ENCODE assay signal across 14 cellular contexts in genomic region chr19:38726761-38727301, GRCh38. TPM values are rescaled to one million over a fixed set of nuclear protein-coding genes. Genes with fewer than 3 reads are reported as not detected.
DNase-seq lines count a peak whose midpoint lies in the region; ATAC-seq lines count a peak whose summit lies in the region.
"Had no signal": no experiment of that assay in that cellular context is flagged by ENCODE, and none has a peak within 500 bp of the region (broad histone marks: within the 10 kb centered on the region; RNA-seq: fewer than 3 reads in every experiment).

No MANE protein-coding gene starts in this region.

- H3K27me3 Mint-ChIP-seq in activated T-cell treated with anti-CD3 and anti-CD28 coated beads, Interleukin-2, amount 50 U/mL, for 72 hours (ENCODE audit: low read depth): no peaks in the 10 kb centered on the region
- peaks cover 7 to 23% (median 12%) of the 10 kb centered on the region in 3 donors for H3K27me3 Mint-ChIP-seq in immature natural killer cell (ENCODE audit: low read depth in 3 of 3)
- H3K27me3 Mint-ChIP-seq: activated naive CD4-positive, alpha-beta T cell treated with anti-CD3 and anti-CD28 coated beads, Interleukin-2, amount 50 U/mL, for 24 hours had no signal

- peaks cover 23% of the 10 kb centered on the region for H3K4me1 Mint-ChIP-seq in activated T-cell treated with anti-CD3 and anti-CD28 coated beads, Interleukin-2, amount 50 U/mL, for 72 hours (ENCODE audit: low read depth)
- H3K4me1 Mint-ChIP-seq in immature natural killer cell: peaks cover 45 to 49% of the 10 kb centered on the region in 2 donors

- H3K9me3 Mint-ChIP-seq in activated T-cell treated with anti-CD3 and anti-CD28 coated beads, Interleukin-2, amount 50 U/mL, for 72 hours: no peaks in the 10 kb centered on the region
- H3K9me3 Mint-ChIP-seq in immature natural killer cell: no peaks in the 10 kb centered on the region
- H3K9me3 Mint-ChIP-seq: activated naive CD4-positive, alpha-beta T cell treated with anti-CD3 and anti-CD28 coated beads, Interleukin-2, amount 50 U/mL, for 24 hours had no signal

- H3K27me3 ChIP-seq in H7 (ENCODE audit: control insufficient read depth, insufficient read depth, low read length): no peaks in the 10 kb centered on the region
- H3K27me3 ChIP-seq: suprapubic skin had no signal

- no peak overlapping the region for H3K4me3 Mint-ChIP-seq in activated T-cell treated with anti-CD3 and anti-CD28 coated beads, Interleukin-2, amount 50 U/mL, for 72 hours
- peak overlapping the region; percentile 60 to 74 (median 69) for H3K4me3 Mint-ChIP-seq in immature natural killer cell
- H3K4me3 Mint-ChIP-seq: activated naive CD4-positive, alpha-beta T cell treated with anti-CD3 and anti-CD28 coated beads, Interleukin-2, amount 50 U/mL, for 24 hours had no signal

- H3K36me3 ChIP-seq in H7 (replicated peaks; ENCODE audit: control insufficient read depth, insufficient read depth, low read length): peaks cover 53% of the 10 kb centered on the region

- peak; percentile 16 for DNase-seq in NK-92 treated with Interleukin-12 subunit alpha and Interleukin-12 subunit beta, amount 100 ng/mL, for 24 hours (lab: John Stamatoyannopoulos, UW)
- no peak for DNase-seq in NK-92 (lab: John Stamatoyannopoulos, UW; ENCODE audit: unreplicated experiment)
- peak; percentile 15 to 19 for DNase-seq in activated T-cell treated with anti-CD3 and anti-CD28 coated beads, Interleukin-2, amount 50 U/mL, for 72 hours
- peak; percentile 82 to 84 (median 83) for DNase-seq in immature natural killer cell
- peak; percentile 23 for DNase-seq in stimulated activated CD8-positive, alpha-beta memory T cell treated with anti-CD3 and anti-CD28 coated beads, Interleukin-4, amount 100 ng/mL, for 24 hours (ENCODE audit: low read depth)
- no peak for DNase-seq in iPS-NIHi11 (ENCODE audit: low spot score)
- DNase-seq in anterior cingulate cortex (lab: John Stamatoyannopoulos, UW): no peak
- no peak for DNase-seq in H7
- DNase-seq: cortex of kidney, NCI-H2171 treated with DMSO at 0.1 percent for 48 hours, SW 1271 had no signal

- H3K4me3 ChIP-seq in H7 (ENCODE audit: insufficient read depth, low read depth, low read length): no peak overlapping the region
- H3K4me3 ChIP-seq: suprapubic skin had no signal

- peak in 1 of 2 donors; percentile 24 for ATAC-seq in activated T-cell treated with anti-CD3 and anti-CD28 coated beads, Interleukin-2, amount 50 U/mL, for 72 hours (replicated peaks in 1 of 2)

- H3K27ac Mint-ChIP-seq in activated T-cell treated with anti-CD3 and anti-CD28 coated beads, Interleukin-2, amount 50 U/mL, for 72 hours: peak overlapping the region; percentile 60
- peak overlapping the region; percentile 93 to 97 (median 96) for H3K27ac Mint-ChIP-seq in immature natural killer cell
- H3K27ac Mint-ChIP-seq: activated naive CD4-positive, alpha-beta T cell treated with anti-CD3 and anti-CD28 coated beads, Interleukin-2, amount 50 U/mL, for 24 hours had no signal

- peaks cover 0 to 4% of the 10 kb centered on the region in 2 donors for H3K36me3 Mint-ChIP-seq in activated T-cell treated with anti-CD3 and anti-CD28 coated beads, Interleukin-2, amount 50 U/mL, for 72 hours (ENCODE audit: insufficient read depth in 2 of 2)
- peaks cover 4 to 18% (median 9%) of the 10 kb centered on the region in 3 donors for H3K36me3 Mint-ChIP-seq in immature natural killer cell
- H3K36me3 Mint-ChIP-seq: activated naive CD4-positive, alpha-beta T cell treated with anti-CD3 and anti-CD28 coated beads, Interleukin-2, amount 50 U/mL, for 24 hours had no signal

RNA-seq across cellular contexts. Expression of gene CAPN12, which starts 17.4 kb away (rescaled TPM):
- total RNA-seq in activated T-cell treated with anti-CD3 and anti-CD28 coated beads, Interleukin-2, amount 50 U/mL, for 72 hours: 10 to 100 TPM in 1 of 2 donors, 1 to 10 TPM in 1; 8.3 to 15.2 TPM
- polyA plus RNA-seq in immature natural killer cell: 10 to 100 TPM; 25.7 to 72.8 (median 55.1) TPM
- total RNA-seq in H7 (2014; rRNA removed; shearing (Covaris generic)): 3.0 and 5.4 TPM in 2 replicates

RNA-seq across cellular contexts. Expression of gene LGALS7, which starts 46.5 kb away (rescaled TPM):
- total RNA-seq in activated T-cell treated with anti-CD3 and anti-CD28 coated beads, Interleukin-2, amount 50 U/mL, for 72 hours: not detected
- not detected for polyA plus RNA-seq in immature natural killer cell
- 0.37 and 1.9 TPM in 2 replicates for total RNA-seq in H7 (2014; rRNA removed; shearing (Covaris generic))
- total RNA-seq: OCI-LY7 had no signal

Comparison
In these comparisons a context has a peak if more than half of its experiments do, and no peak if none do; other contexts are left out.
1. DNase-seq: peak in NK-92 treated with Interleukin-12 subunit alpha and Interleukin-12 subunit beta, amount 100 ng/mL, for 24 hours (single experiment), activated T-cell treated with anti-CD3 and anti-CD28 coated beads, Interleukin-2, amount 50 U/mL, for 72 hours (2 of 2), immature natural killer cell (3 of 3) and stimulated activated CD8-positive, alpha-beta memory T cell treated with anti-CD3 and anti-CD28 coated beads, Interleukin-4, amount 100 ng/mL, for 24 hours (single experiment); none in NK-92 (single experiment), iPS-NIHi11 (single experiment), anterior cingulate cortex (0 of 58) and H7 (single experiment).
2. H3K4me3 Mint-ChIP-seq: peak in immature natural killer cell (5 of 5); none in activated T-cell treated with anti-CD3 and anti-CD28 coated beads, Interleukin-2, amount 50 U/mL, for 72 hours (0 of 2).